ENCODE assay signal across 36 cellular contexts in genomic region chr1:43904660-43905551, GRCh38. TPM values are rescaled to one million over a fixed set of nuclear protein-coding genes. Genes with fewer than 3 reads are reported as not detected.
"Had no signal": no experiment of that assay in that cellular context is flagged by ENCODE, and none has a peak within 500 bp of the region (broad histone marks: within the 10 kb centered on the region; RNA-seq: fewer than 3 reads in every experiment).

No MANE protein-coding gene starts in this region.

- H3K4me3 ChIP-seq: ascending aorta, cardiac muscle cell, Peyer's patch had no signal

- H3K27me3 ChIP-seq: ascending aorta, cardiac muscle cell, Peyer's patch had no signal

- H3K36me3 ChIP-seq: cardiac muscle cell, Peyer's patch, WERI-Rb-1 had no signal

- H3K27me3 Mint-ChIP-seq: activated CD4-positive, alpha-beta memory T cell treated with anti-CD3 and anti-CD28 coated beads, Interleukin-2, amount 10 ng/mL, durations not matched to agents 7 days and 5 days; activated CD8-positive, alpha-beta memory T cell treated with anti-CD3 and anti-CD28 coated beads, Interleukin-2, amount 10 ng/mL, durations not matched to agents 7 days and 5 days; activated naive CD4-positive, alpha-beta T cell treated with anti-CD3 and anti-CD28 coated beads, Interleukin-2, amount 50 U/mL, for 24 hours; activated naive CD8-positive, alpha-beta T cell treated with anti-CD3 and anti-CD28 coated beads, Interleukin-2, amount 10 ng/mL, durations not matched to agents 7 days and 5 days; activated T-helper 17 cell treated with anti-CD3 and anti-CD28 coated beads, Interleukin-2, amount 50 U/mL, for 72 hours; central memory CD8-positive, alpha-beta T cell; T-cell had no signal

- DNase-seq: activated CD4-positive, alpha-beta memory T cell treated with anti-CD3 and anti-CD28 coated beads, Interleukin-2, amount 10 ng/mL, durations not matched to agents 7 days and 5 days; activated CD4-positive, alpha-beta T cell treated with anti-CD3 and anti-CD28 coated beads for 4 hours; activated CD8-positive, alpha-beta memory T cell treated with anti-CD3 and anti-CD28 coated beads for 24 hours; activated CD8-positive, alpha-beta memory T cell treated with anti-CD3 and anti-CD28 coated beads, Interleukin-2, amount 10 ng/mL, durations not matched to agents 7 days and 5 days; activated gamma-delta T cell; activated naive CD4-positive, alpha-beta T cell treated with Interleukin-2 at 50 U/mL for 16 hours; activated naive CD8-positive, alpha-beta T cell treated with anti-CD3 and anti-CD28 coated beads, Interleukin-2, amount 10 ng/mL, durations not matched to agents 7 days and 5 days; activated T-cell treated with anti-CD3 and anti-CD28 coated beads, Interleukin-2, amount 50 U/mL, for 1 hour; activated T-cell treated with anti-CD3 and anti-CD28 coated beads, Interleukin-2, amount 50 U/mL, for 72 hours; amygdala; NCI-H1092 treated with DMSO at 0.1 percent for 48 hours; NCI-H1417; NCI-H146; NCI-H187; NCI-H2029 treated with DMSO at 0.1 percent for 48 hours; NCI-H2107; NCI-H226; NCI-H524 treated with DMSO at 0.1 percent for 48 hours; NCI-H748 treated with DMSO at 0.1 percent for 48 hours; NK-92 treated with Interleukin-12 subunit alpha and Interleukin-12 subunit beta, amount 100 ng/mL, for 24 hours; PC-3; Peyer's patch; RPMI8226; SIG-M5; T-cell; T-helper 2 cell; T-helper 9 cell; WERI-Rb-1 had no signal

- H3K27ac ChIP-seq: ascending aorta, cardiac muscle cell, Peyer's patch, WERI-Rb-1 had no signal

- H3K4me1 ChIP-seq: ascending aorta, Peyer's patch had no signal

- H3K4me1 Mint-ChIP-seq: activated CD4-positive, alpha-beta memory T cell treated with anti-CD3 and anti-CD28 coated beads, Interleukin-2, amount 10 ng/mL, durations not matched to agents 7 days and 5 days; activated CD8-positive, alpha-beta memory T cell treated with anti-CD3 and anti-CD28 coated beads, Interleukin-2, amount 10 ng/mL, durations not matched to agents 7 days and 5 days had no signal

- H3K9me3 ChIP-seq: ascending aorta, Peyer's patch had no signal

- H3K27ac Mint-ChIP-seq: activated CD4-positive, alpha-beta memory T cell treated with anti-CD3 and anti-CD28 coated beads, Interleukin-2, amount 10 ng/mL, durations not matched to agents 7 days and 5 days; activated CD8-positive, alpha-beta memory T cell treated with anti-CD3 and anti-CD28 coated beads, Interleukin-2, amount 10 ng/mL, durations not matched to agents 7 days and 5 days; activated naive CD4-positive, alpha-beta T cell treated with anti-CD3 and anti-CD28 coated beads, Interleukin-2, amount 50 U/mL, for 24 hours; activated naive CD8-positive, alpha-beta T cell treated with anti-CD3 and anti-CD28 coated beads, Interleukin-2, amount 10 ng/mL, durations not matched to agents 7 days and 5 days; activated T-cell treated with anti-CD3 and anti-CD28 coated beads, Interleukin-2, amount 50 U/mL, for 72 hours; T-cell had no signal

- H3K9me3 Mint-ChIP-seq: activated CD4-positive, alpha-beta memory T cell treated with anti-CD3 and anti-CD28 coated beads, Interleukin-2, amount 10 ng/mL, durations not matched to agents 7 days and 5 days; activated naive CD4-positive, alpha-beta T cell treated with anti-CD3 and anti-CD28 coated beads, Interleukin-2, amount 50 U/mL, for 24 hours; activated naive CD8-positive, alpha-beta T cell treated with anti-CD3 and anti-CD28 coated beads, Interleukin-2, amount 10 ng/mL, durations not matched to agents 7 days and 5 days; activated T-cell treated with anti-CD3 and anti-CD28 coated beads, Interleukin-2, amount 50 U/mL, for 72 hours; central memory CD8-positive, alpha-beta T cell; T-cell had no signal

- H3K36me3 Mint-ChIP-seq: activated CD8-positive, alpha-beta memory T cell treated with anti-CD3 and anti-CD28 coated beads, Interleukin-2, amount 10 ng/mL, durations not matched to agents 7 days and 5 days; activated naive CD8-positive, alpha-beta T cell treated with anti-CD3 and anti-CD28 coated beads, Interleukin-2, amount 10 ng/mL, durations not matched to agents 7 days and 5 days had no signal

- ATAC-seq: activated CD8-positive, alpha-beta memory T cell treated with anti-CD3 and anti-CD28 coated beads, Interleukin-2, amount 10 ng/mL, durations not matched to agents 7 days and 5 days; activated T-cell treated with anti-CD3 and anti-CD28 coated beads, Interleukin-2, amount 50 U/mL, for 72 hours; activated T-helper 17 cell treated with anti-CD3 and anti-CD28 coated beads, Interleukin-2, amount 50 U/mL, for 72 hours; PC-3; Right ventricle myocardium inferior; SK-N-SH treated with all-trans-retinoic acid at 6 μM for 48 hours; T-cell had no signal

- H3K4me3 Mint-ChIP-seq: activated CD4-positive, alpha-beta memory T cell treated with anti-CD3 and anti-CD28 coated beads, Interleukin-2, amount 10 ng/mL, durations not matched to agents 7 days and 5 days; activated CD8-positive, alpha-beta memory T cell treated with anti-CD3 and anti-CD28 coated beads, Interleukin-2, amount 10 ng/mL, durations not matched to agents 7 days and 5 days; activated naive CD4-positive, alpha-beta T cell treated with anti-CD3 and anti-CD28 coated beads, Interleukin-2, amount 50 U/mL, for 24 hours; activated naive CD8-positive, alpha-beta T cell treated with anti-CD3 and anti-CD28 coated beads, Interleukin-2, amount 10 ng/mL, durations not matched to agents 7 days and 5 days; activated T-cell treated with anti-CD3 and anti-CD28 coated beads, Interleukin-2, amount 50 U/mL, for 72 hours; activated T-helper 17 cell treated with anti-CD3 and anti-CD28 coated beads, Interleukin-2, amount 50 U/mL, for 72 hours; central memory CD8-positive, alpha-beta T cell; T-cell had no signal

RNA-seq across cellular contexts. Expression of gene ARTN, which starts 28.7 kb away (rescaled TPM):
- total RNA-seq: activated CD8-positive, alpha-beta memory T cell treated with anti-CD3 and anti-CD28 coated beads, Interleukin-2, amount 10 ng/mL, durations not matched to agents 7 days and 5 days; ascending aorta; SK-MEL-5 had no signal
